Comparison of ENCODE assay signal across 17 cellular contexts in genomic region chr9:98924971-98925820, GRCh38. TPM values are rescaled to one million over a fixed set of nuclear protein-coding genes. Genes with fewer than 3 reads are reported as not detected.
"Had no signal": no experiment of that assay in that cellular context is flagged by ENCODE, and none has a peak within 500 bp of the region (broad histone marks: within the 10 kb centered on the region; RNA-seq: fewer than 3 reads in every experiment).

No MANE protein-coding gene starts in this region.

- H3K4me3 Mint-ChIP-seq: activated CD4-positive, alpha-beta T cell treated with anti-CD3 and anti-CD28 coated beads, Interleukin-2, amount 10 ng/mL, durations not matched to agents 7 days and 5 days; effector memory CD8-positive, alpha-beta T cell; memory B cell; nephron progenitor cell; stimulated activated naive B cell treated with anti-CD40 and anti-IgM and Interleukin-4, amounts not matched to agents 10 μg/mL and 1 μg/mL and 100 μg/mL, for 72 hours had no signal

- H3K27me3 ChIP-seq: gastroesophageal sphincter, left lung, tibial artery had no signal

- ATAC-seq: effector memory CD8-positive, alpha-beta T cell; gastroesophageal sphincter; left lung; stimulated activated naive B cell treated with anti-CD40 and anti-IgM and Interleukin-4, amounts not matched to agents 10 μg/mL and 1 μg/mL and 100 μg/mL, for 72 hours had no signal

- H3K9me3 Mint-ChIP-seq: activated CD4-positive, alpha-beta T cell treated with anti-CD3 and anti-CD28 coated beads, Interleukin-2, amount 10 ng/mL, durations not matched to agents 7 days and 5 days; effector memory CD8-positive, alpha-beta T cell; memory B cell; nephron progenitor cell; stimulated activated naive B cell treated with anti-CD40 and anti-IgM and Interleukin-4, amounts not matched to agents 10 μg/mL and 1 μg/mL and 100 μg/mL, for 72 hours had no signal

- H3K4me3 ChIP-seq: gastroesophageal sphincter, left lung, SJSA1, tibial artery had no signal

- H3K27ac ChIP-seq: epithelial cell of prostate, gastroesophageal sphincter, left lung, SJSA1, tibial artery had no signal

- H3K9me3 ChIP-seq: gastroesophageal sphincter, left lung, SJSA1, tibial artery had no signal

- H3K36me3 ChIP-seq: gastroesophageal sphincter, left lung, SJSA1, tibial artery had no signal

- H3K4me1 Mint-ChIP-seq: memory B cell had no signal

- H3K4me1 ChIP-seq: gastroesophageal sphincter had no signal

- H3K27ac Mint-ChIP-seq: activated CD4-positive, alpha-beta T cell treated with anti-CD3 and anti-CD28 coated beads, Interleukin-2, amount 10 ng/mL, durations not matched to agents 7 days and 5 days; effector memory CD8-positive, alpha-beta T cell; memory B cell; stimulated activated naive B cell treated with anti-CD40 and anti-IgM and Interleukin-4, amounts not matched to agents 10 μg/mL and 1 μg/mL and 100 μg/mL, for 72 hours had no signal

- H3K36me3 Mint-ChIP-seq: memory B cell; stimulated activated naive B cell treated with anti-CD40 and anti-IgM and Interleukin-4, amounts not matched to agents 10 μg/mL and 1 μg/mL and 100 μg/mL, for 72 hours had no signal

- DNase-seq: activated CD4-positive, alpha-beta T cell treated with anti-CD3 and anti-CD28 coated beads, Interleukin-2, amount 10 ng/mL, durations not matched to agents 7 days and 5 days; activated CD4-positive, CD25-positive, alpha-beta regulatory T cell; activated naive CD4-positive, alpha-beta T cell treated with Interleukin-2 at 50 U/mL for 16 hours; activated T-cell treated with anti-CD3 and anti-CD28 coated beads for 4 hours; anterior cingulate cortex; dermis blood vessel endothelial cell; effector memory CD8-positive, alpha-beta T cell; left lung; nephron progenitor cell; stimulated activated naive B cell treated with anti-CD40 and anti-IgM and Interleukin-4, amounts not matched to agents 10 μg/mL and 1 μg/mL and 100 μg/mL, for 72 hours; SW 1271; tibial artery had no signal

RNA-seq across cellular contexts. Expression of gene COL15A1, which starts 18.5 kb away (rescaled TPM):
- total RNA-seq: pulmonary artery endothelial cell had no signal
